Comparison of ENCODE assay signal across 8 cellular contexts in genomic region chr1:39770100-39771021, GRCh38. TPM values are rescaled to one million over a fixed set of nuclear protein-coding genes. Genes with fewer than 3 reads are reported as not detected.
DNase-seq lines count a peak whose midpoint lies in the region; ATAC-seq, FAIRE-seq and TF ChIP-seq lines count a peak whose summit lies in the region.
"Not testable (repeated sequence)": the region's sequence is repeated elsewhere in the genome, so short reads cannot be mapped to it uniquely, and the experiment has no call there.

No MANE protein-coding gene starts in this region.

- H2AFZ ChIP-seq in H1 (ENCODE audit: low read length) (peak overlapping the region; percentile 83; the same call in 1 of the 2 replicates), keratinocyte (ENCODE audit: control insufficient read depth, low read length) (peak overlapping the region; percentile 15)

- not testable (repeated sequence) for H4K5ac ChIP-seq in H1 (ENCODE audit: insufficient read length, low read depth, low read length)

- not testable (repeated sequence) for H3K27me3 Mint-ChIP-seq in activated B cell treated with CpG ODN at 0.5 μM for 24 hours
- peaks cover 17% of the 10 kb centered on the region for H3K27me3 Mint-ChIP-seq in activated naive CD4-positive, alpha-beta T cell treated with anti-CD3 and anti-CD28 coated beads, Interleukin-2, amount 10 ng/mL, durations not matched to agents 7 days and 5 days

- H4K8ac ChIP-seq in H1 (ENCODE audit: extremely low read depth, insufficient read depth, low read length) = not testable (repeated sequence)

- ATAC-seq in HG03045 (IDR thresholded peaks at IDR 0.05; ENCODE audit: unreplicated experiment) (peak; percentile 24), activated B cell treated with CpG ODN at 0.5 μM for 24 hours (ENCODE audit: low read depth) (peak; percentile 45)
- ATAC-seq in stimulated activated effector memory CD8-positive, alpha-beta T cell treated with anti-CD3 and anti-CD28 coated beads, Interleukin-12 subunit alpha, Interleukin-12 subunit beta, amount 100 ng/mL, for 72 hours = peak; percentile 52

- not testable (repeated sequence) for H2BK5ac ChIP-seq in H1 (ENCODE audit: low read depth, low read length)

- H3K4me2 ChIP-seq in H1 (ENCODE audit: insufficient read depth in 1 of 2, low read depth in 2 of 2, low read length in 2 of 2) (peak overlapping the region; percentile 71 to 76), keratinocyte (ENCODE audit: control insufficient read depth, extremely low read depth, insufficient read depth, low read depth, low read length) (peak overlapping the region; percentile 41)

- not testable (repeated sequence) for H3K36me3 Mint-ChIP-seq in activated B cell treated with CpG ODN at 0.5 μM for 24 hours (ENCODE audit: low read depth); activated naive CD4-positive, alpha-beta T cell treated with anti-CD3 and anti-CD28 coated beads, Interleukin-2, amount 10 ng/mL, durations not matched to agents 7 days and 5 days; stimulated activated effector memory CD8-positive, alpha-beta T cell treated with anti-CD3 and anti-CD28 coated beads, Interleukin-12 subunit alpha, Interleukin-12 subunit beta, amount 100 ng/mL, for 72 hours

- not testable (repeated sequence) for H3K4me1 ChIP-seq in H1 (replicated peaks in 1 of 4; ENCODE audit: control insufficient read depth in 3 of 4, insufficient read depth in 4 of 4, low read length in 3 of 4); keratinocyte (ENCODE audit: control insufficient read depth, extremely low read depth, insufficient read depth, low read length)

- not testable (repeated sequence) for H2BK20ac ChIP-seq in H1 (ENCODE audit: low read length)

- H3K4me1 Mint-ChIP-seq in activated B cell treated with CpG ODN at 0.5 μM for 24 hours; activated naive CD4-positive, alpha-beta T cell treated with anti-CD3 and anti-CD28 coated beads, Interleukin-2, amount 10 ng/mL, durations not matched to agents 7 days and 5 days; stimulated activated effector memory CD8-positive, alpha-beta T cell treated with anti-CD3 and anti-CD28 coated beads, Interleukin-12 subunit alpha, Interleukin-12 subunit beta, amount 100 ng/mL, for 72 hours: not testable (repeated sequence)

- not testable (repeated sequence) for H3K27ac ChIP-seq in H1 (ENCODE audit: low read depth, low read length); keratinocyte (ENCODE audit: control insufficient read depth, insufficient read depth, low read length)

- dilution Hi-C loops in keratinocyte (cut with MboI; ENCODE audit: extremely low pct_ligation_motif_present, low sequenced_read_pairs) = not testable (repeated sequence)

- TF ChIP-seq RAD21 in H1 (IDR thresholded peaks at IDR 0.05 in 1 of 2, conservative IDR thresholded peaks at IDR 0.05 in 1 of 2; ENCODE audit: low read depth in 2 of 2, low read length in 2 of 2) = not testable (repeated sequence)

- 27% methylated on average over 18 of the region's 71 CpGs; no CpG with 5 or more reads in 1 of the 2 experiments for WGBS in H1 (ENCODE audit: extremely low coverage in 1 of 2, insufficient coverage in 1 of 2, insufficient read length in 1 of 2, insufficient replicate concordance in 2 of 2, low coverage in 1 of 2, low lambda C conversion rate in 2 of 2, missing lambda C conversion rate in 1 of 2), 2 experiments

- not testable (repeated sequence) for H3K9ac ChIP-seq in H1 (replicated peaks in 1 of 4; ENCODE audit: extremely low read depth in 1 of 4, low read depth in 3 of 4, low read length in 3 of 4); keratinocyte (ENCODE audit: control insufficient read depth, extremely low read depth, insufficient read depth, low read length)

- peak; percentile 45 for FAIRE-seq in H1 (lab: Jason Lieb, UNC)
- not testable (repeated sequence) for FAIRE-seq in keratinocyte (lab: Jason Lieb, UNC)

- intact Hi-C loops in activated B cell treated with CpG ODN at 0.5 μM for 24 hours (cut with micrococcal nuclease); posterior vena cava (cut with DNase I): not testable (repeated sequence)

- H3K27ac Mint-ChIP-seq in activated B cell treated with CpG ODN at 0.5 μM for 24 hours; activated naive CD4-positive, alpha-beta T cell treated with anti-CD3 and anti-CD28 coated beads, Interleukin-2, amount 10 ng/mL, durations not matched to agents 7 days and 5 days; stimulated activated effector memory CD8-positive, alpha-beta T cell treated with anti-CD3 and anti-CD28 coated beads, Interleukin-12 subunit alpha, Interleukin-12 subunit beta, amount 100 ng/mL, for 72 hours: not testable (repeated sequence)

- not testable (repeated sequence) for H3K23ac ChIP-seq in H1 (ENCODE audit: insufficient read length)

- not testable (repeated sequence) for H3K4ac ChIP-seq in H1 (replicated peaks; ENCODE audit: insufficient read length, low read depth, low read length)

- CTCF ChIA-PET in activated B cell treated with CpG ODN at 0.5 μM for 24 hours (lab: Charles Lee); activated naive CD4-positive, alpha-beta T cell treated with anti-CD3 and anti-CD28 coated beads, Interleukin-2, amount 10 ng/mL, durations not matched to agents 7 days and 5 days (lab: Charles Lee); H1 (lab: Charles Lee; ENCODE audit: partially characterized antibody): not testable (repeated sequence)

- not testable (repeated sequence) for H4K20me1 ChIP-seq in H1 (replicated peaks in 1 of 2; ENCODE audit: control insufficient read depth in 1 of 2, insufficient read depth in 2 of 2, low read length in 2 of 2); keratinocyte (ENCODE audit: control insufficient read depth, extremely low read depth, insufficient read depth, low read length)

- H4K91ac ChIP-seq in H1 (replicated peaks; ENCODE audit: insufficient read length, low read length) = not testable (repeated sequence)

- H3K4me3 Mint-ChIP-seq in activated B cell treated with CpG ODN at 0.5 μM for 24 hours = peak overlapping the region; percentile 53
- H3K4me3 Mint-ChIP-seq in activated naive CD4-positive, alpha-beta T cell treated with anti-CD3 and anti-CD28 coated beads, Interleukin-2, amount 10 ng/mL, durations not matched to agents 7 days and 5 days = peak overlapping the region; percentile 47
- H3K4me3 Mint-ChIP-seq in stimulated activated effector memory CD8-positive, alpha-beta T cell treated with anti-CD3 and anti-CD28 coated beads, Interleukin-12 subunit alpha, Interleukin-12 subunit beta, amount 100 ng/mL, for 72 hours = peak overlapping the region; percentile 47

- not testable (repeated sequence) for TF ChIP-seq EP300 in H1 (IDR thresholded peaks at IDR 0.05; ENCODE audit: borderline replicate concordance in 1 of 2, low read depth in 2 of 2, low read length in 2 of 2)

- POLR2A ChIA-PET in activated B cell treated with CpG ODN at 0.5 μM for 24 hours (lab: Charles Lee); H1 (lab: Charles Lee; ENCODE audit: partially characterized antibody): not testable (repeated sequence)

- H2AK5ac ChIP-seq in H1 (ENCODE audit: low read depth, low read length) = not testable (repeated sequence)

- H3K36me3 ChIP-seq in H1 (ENCODE audit: control insufficient read depth in 2 of 4, insufficient read depth in 4 of 4, low read length in 3 of 4); keratinocyte (ENCODE audit: control insufficient read depth in 2 of 2, extremely low read depth in 1 of 2, insufficient read depth in 2 of 2, low read length in 2 of 2): not testable (repeated sequence)

- H3K18ac ChIP-seq in H1 (ENCODE audit: extremely low read depth, low read length) = not testable (repeated sequence)

- H2BK15ac ChIP-seq in H1 (ENCODE audit: low read length) = not testable (repeated sequence)

- TF ChIP-seq CTCF in activated B cell treated with CpG ODN at 0.5 μM for 24 hours (IDR thresholded peaks at IDR 0.05); H1 (IDR thresholded peaks at IDR 0.05; ENCODE audit: control extremely low read depth in 1 of 3, insufficient read depth in 1 of 3, low read depth in 1 of 3, low read length in 3 of 3); keratinocyte (optimal IDR thresholded peaks at IDR 0.05 in 1 of 3, IDR thresholded peaks at IDR 0.05 in 1 of 3, conservative IDR thresholded peaks at IDR 0.05 in 1 of 3; ENCODE audit: extremely low read depth in 1 of 3, insufficient read depth in 2 of 3, low read length in 3 of 3): not testable (repeated sequence)

- H3K9me3 ChIP-seq in H1 (ENCODE audit: insufficient read depth in 2 of 2, low read depth in 1 of 2, low read length in 1 of 2); keratinocyte (ENCODE audit: control insufficient read depth, low read depth, low read length): not testable (repeated sequence)

- H3K9me1 ChIP-seq in keratinocyte (ENCODE audit: control insufficient read depth, extremely low read depth, insufficient read depth, low read length) = not testable (repeated sequence)

- H3K4me3 ChIP-seq in H1 (ENCODE audit: extremely low read depth in 1 of 4, insufficient read depth in 2 of 4, low read depth in 3 of 4, low read length in 4 of 4) (peak overlapping the region; percentile 23 to 49 (median 35); a peak in 6 of 8 replicates), keratinocyte (ENCODE audit: control insufficient read depth in 2 of 3, extremely low read depth in 1 of 3, insufficient read depth in 2 of 3, low read depth in 1 of 3, low read length in 3 of 3) (peak overlapping the region in 1 of 3 experiments; percentile 34)

- TF ChIP-seq POLR2A in H1 (IDR thresholded peaks at IDR 0.05; ENCODE audit: control extremely low read depth in 1 of 2, low read depth in 2 of 2, low read length in 2 of 2) = not testable (repeated sequence)

- H3K9me3 Mint-ChIP-seq in activated B cell treated with CpG ODN at 0.5 μM for 24 hours; activated naive CD4-positive, alpha-beta T cell treated with anti-CD3 and anti-CD28 coated beads, Interleukin-2, amount 10 ng/mL, durations not matched to agents 7 days and 5 days; stimulated activated effector memory CD8-positive, alpha-beta T cell treated with anti-CD3 and anti-CD28 coated beads, Interleukin-12 subunit alpha, Interleukin-12 subunit beta, amount 100 ng/mL, for 72 hours: not testable (repeated sequence)

- H2BK120ac ChIP-seq in H1 (replicated peaks; ENCODE audit: low read depth, low read length) = not testable (repeated sequence)

- not testable (repeated sequence) for H3K79me1 ChIP-seq in H1 (ENCODE audit: low read depth, low read length)

- DNase-seq in CD1c-positive myeloid dendritic cell (ENCODE audit: extremely low spot score) (peak; percentile 69), posterior vena cava (ENCODE audit: low spot score) (peak; percentile 17)
- not testable (repeated sequence) for DNase-seq in activated B cell treated with CpG ODN at 0.5 μM for 24 hours; activated naive CD4-positive, alpha-beta T cell treated with anti-CD3 and anti-CD28 coated beads, Interleukin-2, amount 10 ng/mL, durations not matched to agents 7 days and 5 days; H1 (ENCODE audit: low read depth in 1 of 2, low spot score in 2 of 2); keratinocyte (ENCODE audit: low read depth, low spot score); stimulated activated effector memory CD8-positive, alpha-beta T cell treated with anti-CD3 and anti-CD28 coated beads, Interleukin-12 subunit alpha, Interleukin-12 subunit beta, amount 100 ng/mL, for 72 hours (ENCODE audit: low spot score in 2 of 2)

- peaks cover 1 to 14% (median 9%) of the 10 kb centered on the region in 4 experiments; a peak in 6 of 7 replicates for H3K27me3 ChIP-seq in H1 (replicated peaks in 1 of 4; ENCODE audit: control insufficient read depth in 3 of 4, extremely low read depth in 1 of 4, insufficient read depth in 3 of 4, low read length in 3 of 4)
- H3K27me3 ChIP-seq in keratinocyte (ENCODE audit: control insufficient read depth, extremely low read depth, insufficient read depth, low read length) = not testable (repeated sequence)

- not testable (repeated sequence) for H3K79me2 ChIP-seq in H1 (ENCODE audit: control insufficient read depth in 1 of 2, insufficient read depth in 2 of 2, low read length in 2 of 2); keratinocyte (ENCODE audit: control insufficient read depth, insufficient read depth, low read length)

- H2BK12ac ChIP-seq in H1 (ENCODE audit: low read depth, low read length) = not testable (repeated sequence)

- H3K23me2 ChIP-seq in H1 (ENCODE audit: low read depth, low read length) = not testable (repeated sequence)

- not testable (repeated sequence) for H3K56ac ChIP-seq in H1 (replicated peaks; ENCODE audit: insufficient read length, low read depth, low read length)

- H3K14ac ChIP-seq in H1 (ENCODE audit: insufficient read length) = not testable (repeated sequence)

RNA-seq across cellular contexts. Expression of gene OXCT2, which starts 0.8 kb away (rescaled TPM):
- 1.2 TPM in 2 replicates for total RNA-seq in activated B cell treated with CpG ODN at 0.5 μM for 24 hours
- total RNA-seq in H1 (2021; fragmentation: NEBNext Ultra II Directional; extraction: Animal tissue kit (Norgen Biotek cat#: 25700)) = 2.9 TPM in 2 replicates
- 2.6 and 3.4 TPM in 2 replicates for polyA plus RNA-seq in H1 (2011; rRNA removed)
- polyA plus RNA-seq in H1 (2011; cell fraction: cytosol; rRNA removed) = 3.6 TPM
- polyA plus RNA-seq in H1 (2011; cell fraction: nucleus; rRNA removed) = 5.4 TPM
- 1.7 to 3.9 TPM (median 3.1 TPM) in 4 replicates for polyA plus RNA-seq in H1 (2012, experiment 1 of 2)
- polyA plus RNA-seq in H1 (2012, experiment 2 of 2) = 2.0 TPM
- 1.5 TPM for polyA plus RNA-seq in H1 (2013, experiment 1 of 2)
- polyA plus RNA-seq in H1 (2013, experiment 2 of 2) = 1.5 TPM
- 3.0 and 3.5 TPM in 2 replicates for polyA minus RNA-seq in H1 (2011; rRNA and poly(A)+ RNA removed)
- polyA minus RNA-seq in H1 (2011; cell fraction: cytosol; rRNA and poly(A)+ RNA removed) = 1.2 TPM
- polyA minus RNA-seq in H1 (2011; cell fraction: nucleus; rRNA and poly(A)+ RNA removed) = 4.5 TPM
- 0.08 TPM in 1 of 3 replicates, not detected in the others for polyA plus RNA-seq in keratinocyte
- polyA plus RNA-seq in keratinocyte (2011; ENCODE audit: low read depth) = 0.66 TPM
- 0.04 and 0.05 TPM in 2 replicates for polyA plus RNA-seq in keratinocyte (2011; cell fraction: cytosol; rRNA removed)
- 0.22 and 0.37 TPM in 2 replicates for polyA plus RNA-seq in keratinocyte (2011; cell fraction: nucleus; rRNA removed)
- polyA plus RNA-seq in keratinocyte (2012; ENCODE audit: low replicate concordance) = 0.09 TPM in 1 of 2 replicates, not detected in the other
- polyA minus RNA-seq in keratinocyte = not detected in 3 replicates
- polyA minus RNA-seq in keratinocyte (2011; cell fraction: cytosol; rRNA and poly(A)+ RNA removed) = not detected
- not detected in 2 replicates for polyA minus RNA-seq in keratinocyte (2011; cell fraction: nucleus; rRNA and poly(A)+ RNA removed)
- total RNA-seq in posterior vena cava = 1 to 10 TPM; 1.2 to 2.0 TPM

RNA-seq across cellular contexts. Expression of gene BMP8B, which starts 18.3 kb away (rescaled TPM):
- total RNA-seq in activated B cell treated with CpG ODN at 0.5 μM for 24 hours = 1.2 and 1.4 TPM in 2 replicates
- 0.37 and 0.54 TPM in 2 replicates for total RNA-seq in H1 (2021; fragmentation: NEBNext Ultra II Directional; extraction: Animal tissue kit (Norgen Biotek cat#: 25700))
- polyA plus RNA-seq in H1 (2011; rRNA removed) = 0.50 and 0.52 TPM in 2 replicates
- polyA plus RNA-seq in H1 (2011; cell fraction: cytosol; rRNA removed) = 0.49 TPM
- 0.58 TPM for polyA plus RNA-seq in H1 (2011; cell fraction: nucleus; rRNA removed)
- 0.44 to 0.70 TPM (median 0.60 TPM) in 4 replicates for polyA plus RNA-seq in H1 (2012, experiment 1 of 2)
- 0.25 TPM for polyA plus RNA-seq in H1 (2012, experiment 2 of 2)
- 0.49 TPM for polyA plus RNA-seq in H1 (2013, experiment 1 of 2)
- polyA plus RNA-seq in H1 (2013, experiment 2 of 2) = 0.53 TPM
- polyA minus RNA-seq in H1 (2011; rRNA and poly(A)+ RNA removed) = 0.63 TPM in 2 replicates
- 0.59 TPM for polyA minus RNA-seq in H1 (2011; cell fraction: cytosol; rRNA and poly(A)+ RNA removed)
- 0.40 TPM for polyA minus RNA-seq in H1 (2011; cell fraction: nucleus; rRNA and poly(A)+ RNA removed)
- polyA plus RNA-seq in keratinocyte = 0.03 to 0.04 TPM in 2 of 3 replicates, not detected in the other
- 0.07 TPM for polyA plus RNA-seq in keratinocyte (2011; ENCODE audit: low read depth)
- not detected in 2 replicates for polyA plus RNA-seq in keratinocyte (2011; cell fraction: cytosol; rRNA removed)
- 0.03 TPM in 1 of 2 replicates, not detected in the other for polyA plus RNA-seq in keratinocyte (2011; cell fraction: nucleus; rRNA removed)
- polyA plus RNA-seq in keratinocyte (2012; ENCODE audit: low replicate concordance) = 0.02 and 0.27 TPM in 2 replicates
- not detected in 3 replicates for polyA minus RNA-seq in keratinocyte
- polyA minus RNA-seq in keratinocyte (2011; cell fraction: cytosol; rRNA and poly(A)+ RNA removed) = not detected
- polyA minus RNA-seq in keratinocyte (2011; cell fraction: nucleus; rRNA and poly(A)+ RNA removed) = not detected in 2 replicates
- under 1 TPM; 0.24 to 0.69 TPM for total RNA-seq in posterior vena cava

RNA-seq across cellular contexts. Expression of gene PPIE, which starts 31.7 kb away (rescaled TPM):
- total RNA-seq in activated B cell treated with CpG ODN at 0.5 μM for 24 hours = 64.9 and 68.5 TPM in 2 replicates
- 38.9 and 40.2 TPM in 2 replicates for total RNA-seq in H1 (2021; fragmentation: NEBNext Ultra II Directional; extraction: Animal tissue kit (Norgen Biotek cat#: 25700))
- 49.4 and 56.1 TPM in 2 replicates for polyA plus RNA-seq in H1 (2011; rRNA removed)
- polyA plus RNA-seq in H1 (2011; cell fraction: cytosol; rRNA removed) = 79.8 TPM
- 61.8 TPM for polyA plus RNA-seq in H1 (2011; cell fraction: nucleus; rRNA removed)
- polyA plus RNA-seq in H1 (2012, experiment 1 of 2) = 44.8 to 55.0 TPM (median 51.6 TPM) in 4 replicates
- polyA plus RNA-seq in H1 (2012, experiment 2 of 2) = 52.5 TPM
- polyA plus RNA-seq in H1 (2013, experiment 1 of 2) = 36.2 TPM
- 34.8 TPM for polyA plus RNA-seq in H1 (2013, experiment 2 of 2)
- polyA minus RNA-seq in H1 (2011; rRNA and poly(A)+ RNA removed) = 33.4 and 38.9 TPM in 2 replicates
- 10.3 TPM for polyA minus RNA-seq in H1 (2011; cell fraction: cytosol; rRNA and poly(A)+ RNA removed)
- polyA minus RNA-seq in H1 (2011; cell fraction: nucleus; rRNA and poly(A)+ RNA removed) = 27.4 TPM
- 60.6 to 66.4 TPM (median 60.6 TPM) in 3 replicates for polyA plus RNA-seq in keratinocyte
- polyA plus RNA-seq in keratinocyte (2011; ENCODE audit: low read depth) = 48.8 TPM
- 44.6 and 60.6 TPM in 2 replicates for polyA plus RNA-seq in keratinocyte (2011; cell fraction: cytosol; rRNA removed)
- 35.4 and 38.6 TPM in 2 replicates for polyA plus RNA-seq in keratinocyte (2011; cell fraction: nucleus; rRNA removed)
- 47.0 and 50.2 TPM in 2 replicates for polyA plus RNA-seq in keratinocyte (2012; ENCODE audit: low replicate concordance)
- polyA minus RNA-seq in keratinocyte = 15.3 to 32.9 TPM (median 32.9 TPM) in 3 replicates
- polyA minus RNA-seq in keratinocyte (2011; cell fraction: cytosol; rRNA and poly(A)+ RNA removed) = 14.2 TPM
- polyA minus RNA-seq in keratinocyte (2011; cell fraction: nucleus; rRNA and poly(A)+ RNA removed) = 7.5 and 11.7 TPM in 2 replicates
- 10 to 100 TPM; 29.0 to 45.9 TPM for total RNA-seq in posterior vena cava
